ENCODE assay signal across 8 cellular contexts in genomic region chr11:124745835-124746620, GRCh38. TPM values are rescaled to one million over a fixed set of nuclear protein-coding genes. Genes with fewer than 3 reads are reported as not detected.
DNase-seq lines count a peak whose midpoint lies in the region; ATAC-seq, FAIRE-seq and TF ChIP-seq lines count a peak whose summit lies in the region.

No MANE protein-coding gene starts in this region.

- CTCF ChIA-PET in activated CD4-positive, alpha-beta T cell treated with anti-CD3 and anti-CD28 coated beads, Interleukin-2, amount 10 ng/mL, durations not matched to agents 7 days and 5 days (lab: Charles Lee): interaction anchor here (0.7 to 3.1 kb wide), 27 partner anchors 9 to 396 kb away, joined by 3 to 21 read pairs (median 4); partner anchors contain the start of genes MSANTD2 and TBRG1

- TF ChIP-seq POLR2A in esophagus squamous epithelium (IDR thresholded peaks at IDR 0.05): no peak

- H3K27ac ChIP-seq in esophagus squamous epithelium (peak overlapping the region; percentile 63 to 83 (median 78)), pancreas (peak overlapping the region; percentile 15 to 82 (median 50))

- DNase-seq in Right ventricle myocardium inferior (ENCODE audit: missing footprints): no peak
- DNase-seq in left ventricle myocardium superior: no peak
- DNase-seq in activated CD4-positive, alpha-beta T cell treated with anti-CD3 and anti-CD28 coated beads, Interleukin-2, amount 10 ng/mL, durations not matched to agents 7 days and 5 days: peak; percentile 38
- DNase-seq in esophagus squamous epithelium (lab: John Stamatoyannopoulos, UW): no peak
- DNase-seq in pancreas: peak in 5 of 6 donors; percentile 17 to 76 (median 49)
- DNase-seq in medulla oblongata (ENCODE audit: extremely low spot score): no peak
- no peak for DNase-seq in GM03348 (ENCODE audit: low spot score)

- peak overlapping the region; percentile 92 for H3K27ac Mint-ChIP-seq in activated CD4-positive, alpha-beta T cell treated with anti-CD3 and anti-CD28 coated beads, Interleukin-2, amount 10 ng/mL, durations not matched to agents 7 days and 5 days

- peak overlapping the region; percentile 85 for H3K4me3 Mint-ChIP-seq in activated CD4-positive, alpha-beta T cell treated with anti-CD3 and anti-CD28 coated beads, Interleukin-2, amount 10 ng/mL, durations not matched to agents 7 days and 5 days

- H3K9me3 Mint-ChIP-seq in activated CD4-positive, alpha-beta T cell treated with anti-CD3 and anti-CD28 coated beads, Interleukin-2, amount 10 ng/mL, durations not matched to agents 7 days and 5 days: no peaks in the 10 kb centered on the region

- peak; percentile 7 for ATAC-seq in Right ventricle myocardium inferior
- no peak for ATAC-seq in left ventricle myocardium superior
- peak; percentile 7 for ATAC-seq in HG03135 (IDR thresholded peaks at IDR 0.05; ENCODE audit: unreplicated experiment)
- peak; percentile 38 to 62 (median 58) for ATAC-seq in pancreas

- H3K4me1 ChIP-seq in esophagus squamous epithelium (peaks cover 12 to 44% (median 22%) of the 10 kb centered on the region in 3 donors), pancreas (no peaks in the 10 kb centered on the region)

- H3K4me3 ChIP-seq in esophagus squamous epithelium (peak overlapping the region; percentile 33 to 74 (median 55)), pancreas (peak overlapping the region; percentile 24 to 62 (median 42))

- H3K9me3 ChIP-seq in esophagus squamous epithelium (no peaks in the 10 kb centered on the region), pancreas (no peaks in the 10 kb centered on the region)

- peak in 3 of 6 experiments; percentile 13 to 49 (median 27) for TF ChIP-seq CTCF in esophagus squamous epithelium (IDR thresholded peaks at IDR 0.05)
- peak in 2 of 4 donors; percentile 10 to 23 for TF ChIP-seq CTCF in pancreas (IDR thresholded peaks at IDR 0.05)

- H3K27me3 Mint-ChIP-seq in activated CD4-positive, alpha-beta T cell treated with anti-CD3 and anti-CD28 coated beads, Interleukin-2, amount 10 ng/mL, durations not matched to agents 7 days and 5 days: peaks cover 13% of the 10 kb centered on the region

- FAIRE-seq in pancreas (lab: Jason Lieb, UNC): no peak

- intact Hi-C loops in Right ventricle myocardium inferior (cut with DNase I) (no loop called here), left ventricle myocardium superior (cut with micrococcal nuclease) (no loop called here), esophagus squamous epithelium (cut with DNase I) (no loop called here), pancreas (cut with DNase I) (loop anchor here in 1 of 3 donors (10.0 kb wide), 1 partner anchor 71 kb away; the partner anchor contains the start of genes SIAE and SPA17)

- H3K36me3 Mint-ChIP-seq in activated CD4-positive, alpha-beta T cell treated with anti-CD3 and anti-CD28 coated beads, Interleukin-2, amount 10 ng/mL, durations not matched to agents 7 days and 5 days (ENCODE audit: low read depth): no peaks in the 10 kb centered on the region

- whole genome bisulfite sequencing in esophagus squamous epithelium, 2 donors: 6 to 9% methylated on average over 17 to 29 of the region's 41 CpGs
- WGBS in pancreas, 2 donors: 5 to 6% methylated on average over 36 to 41 of the region's 41 CpGs

- POLR2A ChIA-PET in activated CD4-positive, alpha-beta T cell treated with anti-CD3 and anti-CD28 coated beads, Interleukin-2, amount 10 ng/mL, durations not matched to agents 7 days and 5 days (lab: Charles Lee): interaction anchor here (0.6 kb wide), 1 partner anchor 61 kb away, joined by 3 read pairs; no protein-coding TSS in a partner anchor

- H3K4me1 Mint-ChIP-seq in activated CD4-positive, alpha-beta T cell treated with anti-CD3 and anti-CD28 coated beads, Interleukin-2, amount 10 ng/mL, durations not matched to agents 7 days and 5 days: peaks cover 40% of the 10 kb centered on the region

- no peaks in the 10 kb centered on the region for H3K36me3 ChIP-seq in esophagus squamous epithelium
- no peaks in the 10 kb centered on the region for H3K36me3 ChIP-seq in pancreas

- H3K27me3 ChIP-seq in esophagus squamous epithelium (peaks cover 0 to 92% (median 0%) of the 10 kb centered on the region in 4 donors), pancreas (peaks cover 0 to 7% (median 0%) of the 10 kb centered on the region in 4 donors)

RNA-seq across cellular contexts. Expression of gene VSIG2, which starts 6.0 kb away (rescaled TPM):
- total RNA-seq in Right ventricle myocardium inferior (0.70 TPM), left ventricle myocardium superior (1.1 TPM), esophagus squamous epithelium (10 to 100 TPM in 1 of 4 donors, 1 to 10 TPM in 3; 5.1 to 10.2 (median 7.6) TPM), pancreas (1 to 10 TPM in 3 of 6 donors, under 1 TPM in 3; 0.18 to 2.1 (median 1.0) TPM)
- under 1 TPM in 1 of 2 experiments, not detected in 1; 0.22 TPM for total RNA-seq in activated CD4-positive, alpha-beta T cell treated with anti-CD3 and anti-CD28 coated beads, Interleukin-2, amount 10 ng/mL, durations not matched to agents 7 days and 5 days
- 1 to 10 TPM; 1.1 to 4.5 TPM for polyA plus RNA-seq in pancreas

RNA-seq across cellular contexts. Expression of gene NRGN, which starts 6.3 kb away (rescaled TPM):
- total RNA-seq in Right ventricle myocardium inferior: 6.4 TPM
- total RNA-seq in left ventricle myocardium superior: 4.1 TPM
- total RNA-seq in activated CD4-positive, alpha-beta T cell treated with anti-CD3 and anti-CD28 coated beads, Interleukin-2, amount 10 ng/mL, durations not matched to agents 7 days and 5 days: 10 to 100 TPM in 1 of 2 experiments, 1 to 10 TPM in 1; 8.9 to 11.6 TPM
- 1 to 10 TPM in 3 of 4 donors, under 1 TPM in 1; 0.83 to 5.0 (median 1.5) TPM for total RNA-seq in esophagus squamous epithelium
- total RNA-seq in pancreas: 1 to 10 TPM in 3 of 6 donors, under 1 TPM in 2, not detected in 1; 0.24 to 1.9 (median 1.2) TPM
- 1 to 10 TPM; 2.7 to 3.7 TPM for polyA plus RNA-seq in pancreas

RNA-seq across cellular contexts. Expression of gene ESAM, which starts 16.1 kb away (rescaled TPM):
- total RNA-seq in Right ventricle myocardium inferior: 43.1 TPM
- 40.5 TPM for total RNA-seq in left ventricle myocardium superior
- under 1 TPM; 0.19 to 0.45 TPM for total RNA-seq in activated CD4-positive, alpha-beta T cell treated with anti-CD3 and anti-CD28 coated beads, Interleukin-2, amount 10 ng/mL, durations not matched to agents 7 days and 5 days
- total RNA-seq in esophagus squamous epithelium: 10 to 100 TPM in 2 of 4 donors, 1 to 10 TPM in 2; 5.6 to 23.1 (median 9.7) TPM
- total RNA-seq in pancreas: 1 to 10 TPM; 5.0 to 10.0 (median 6.5) TPM
- 10 to 100 TPM in 1 of 2 donors, 1 to 10 TPM in 1; 9.4 to 27.1 TPM for polyA plus RNA-seq in pancreas

RNA-seq across cellular contexts. Expression of gene MSANTD2, which starts 54.2 kb away (rescaled TPM):
- total RNA-seq in Right ventricle myocardium inferior (3.8 TPM), left ventricle myocardium superior (3.4 TPM), esophagus squamous epithelium (10 to 100 TPM in 1 of 4 donors, 1 to 10 TPM in 3; 5.2 to 16.4 (median 6.7) TPM), pancreas (10 to 100 TPM in 1 of 6 donors, 1 to 10 TPM in 5; 4.6 to 11.0 (median 5.9) TPM)
- total RNA-seq in activated CD4-positive, alpha-beta T cell treated with anti-CD3 and anti-CD28 coated beads, Interleukin-2, amount 10 ng/mL, durations not matched to agents 7 days and 5 days: 10 to 100 TPM in 1 of 2 experiments, 1 to 10 TPM in 1; 9.5 to 10.5 TPM
- polyA plus RNA-seq in pancreas: 10 to 100 TPM; 11.7 to 23.3 TPM

Comparison
In these comparisons a context has a peak if more than half of its experiments do, and no peak if none do; other contexts are left out.
1. DNase-seq: peak in activated CD4-positive, alpha-beta T cell treated with anti-CD3 and anti-CD28 coated beads, Interleukin-2, amount 10 ng/mL, durations not matched to agents 7 days and 5 days (single experiment) and pancreas (5 of 6); none in Right ventricle myocardium inferior (single experiment), left ventricle myocardium superior (single experiment), esophagus squamous epithelium (single experiment), medulla oblongata (single experiment) and GM03348 (single experiment).
2. RNA of gene ESAM, which starts 16.1 kb away (total RNA-seq): 43.1 TPM in Right ventricle myocardium inferior (single experiment), 40.5 TPM in left ventricle myocardium superior (single experiment), 5.6 to 23.1 TPM in esophagus squamous epithelium and 5.0 to 10.0 TPM in pancreas; 0.19 to 0.45 TPM in activated CD4-positive, alpha-beta T cell treated with anti-CD3 and anti-CD28 coated beads, Interleukin-2, amount 10 ng/mL, durations not matched to agents 7 days and 5 days; every median in the first group is over 4 times any median in the second.